8 cellular contexts compared by ENCODE assay signal in the genomic region with DNA sequence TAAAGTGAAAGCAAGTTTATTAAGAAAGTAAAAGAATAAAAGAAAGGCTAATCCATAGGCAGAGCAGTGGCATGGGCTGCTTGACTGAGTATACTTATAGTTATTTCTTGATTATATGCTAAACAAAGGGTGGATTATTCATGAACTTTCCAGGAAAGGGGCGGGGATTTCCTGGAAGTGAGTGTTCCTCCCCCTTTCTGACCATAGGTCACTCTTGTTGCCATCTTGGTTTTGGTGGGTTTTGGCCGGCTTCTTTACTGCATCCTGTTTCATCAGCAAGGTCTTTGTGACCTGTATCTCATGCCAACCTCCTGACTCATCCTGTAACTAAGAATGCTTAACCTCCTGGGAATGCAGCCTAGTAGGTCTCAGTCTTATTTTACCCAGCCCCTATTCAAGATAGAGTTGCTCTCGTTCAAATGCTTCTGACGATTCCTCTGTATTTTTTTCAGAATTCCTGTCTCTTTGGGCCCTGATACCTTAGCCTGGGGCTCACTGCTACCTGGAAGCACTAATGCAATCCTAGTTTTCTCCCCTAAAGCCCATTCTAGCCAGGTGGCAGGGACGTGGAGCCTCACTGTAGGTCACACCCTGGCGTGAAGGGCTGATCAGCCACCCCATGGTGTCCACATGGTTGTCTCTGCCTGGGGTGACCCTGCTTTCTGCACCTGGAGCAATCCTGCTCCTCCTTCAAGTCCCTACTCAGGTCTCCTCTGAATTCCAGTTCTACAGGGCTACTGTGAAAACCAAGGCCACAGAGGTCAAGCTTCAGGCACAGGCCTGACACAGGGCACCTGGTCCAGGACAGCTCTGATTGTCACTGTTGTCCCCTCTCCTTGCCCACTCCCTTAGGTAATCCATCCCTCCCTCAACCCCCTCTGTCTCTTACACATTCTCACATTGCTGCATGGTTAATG. TPM values are rescaled to one million over a fixed set of nuclear protein-coding genes. Genes with fewer than 3 reads are reported as not detected.
DNase-seq lines count a peak whose midpoint lies in the region; ATAC-seq and TF ChIP-seq lines count a peak whose summit lies in the region.

No MANE protein-coding gene starts in this region.

- CTCF ChIA-PET in AG04449 (lab: Yijun Ruan, JAX) (interaction anchor here (1.1 to 4.9 kb wide), 4 partner anchors 12 to 153 kb away, joined by 3 to 43 read pairs (median 8); no protein-coding TSS in a partner anchor), Panc1 (lab: Charles Lee) (interaction anchor here (0.6 kb wide), 1 partner anchor 41 kb away, joined by 3 read pairs; no protein-coding TSS in a partner anchor)

- H3K9me3 ChIP-seq in Panc1 (ENCODE audit: control insufficient read depth, insufficient read depth, low read depth, low read length): no peaks in the 10 kb centered on the region
- H3K9me3 ChIP-seq in esophagus (ENCODE audit: control insufficient read depth in 2 of 2, insufficient read depth in 1 of 2, low read depth in 1 of 2, low read length in 1 of 2): no peaks in the 10 kb centered on the region
- no peaks in the 10 kb centered on the region for H3K9me3 ChIP-seq in ovary

- no peaks in the 10 kb centered on the region for H3K27me3 ChIP-seq in Panc1 (ENCODE audit: control insufficient read depth, insufficient read depth, low read length)
- H3K27me3 ChIP-seq in esophagus (ENCODE audit: control insufficient read depth in 1 of 2, insufficient read depth in 2 of 2, low read length in 2 of 2): no peaks in the 10 kb centered on the region
- H3K27me3 ChIP-seq in ovary: no peaks in the 10 kb centered on the region

- WGBS in esophagus, 2 donors: 40 to 70% methylated on average over 6 of the region's 6 CpGs
- WGBS in ovary, 3 donors: 26 to 33% (median 33%) methylated on average over 6 of the region's 6 CpGs

- peak; percentile 12 for TF ChIP-seq EP300 in ovary (IDR thresholded peaks at IDR 0.05)

- DNase-seq in AG04449 (ENCODE audit: low read depth, low spot score): peak; percentile 96
- peak; percentile 96 for DNase-seq in Panc1 (ENCODE audit: low read depth, low spot score)
- DNase-seq in ovary: peak; percentile 60 to 76 (median 68)
- DNase-seq in DMS79 (lab: John Stamatoyannopoulos, UW): no peak
- DNase-seq in SHP77 (lab: John Stamatoyannopoulos, UW): no peak

- in situ Hi-C loops in Panc1 (cut with HindIII; ENCODE audit: low pct_unique_long_range_greater_than_20kb, low sequenced_read_pairs): no loop called here

- intact Hi-C loops in Panc1 (cut with micrococcal nuclease; ENCODE audit: unreplicated experiment) (no loop called here), ovary (cut with DNase I) (no loop called here)

- peak; percentile 45 for ATAC-seq in GM19043 (IDR thresholded peaks at IDR 0.05; ENCODE audit: low read depth, unreplicated experiment)
- ATAC-seq in Panc1: peak; percentile 93
- ATAC-seq in HG02870 (IDR thresholded peaks at IDR 0.05; ENCODE audit: unreplicated experiment): no peak

- H3K4me3 ChIP-seq in AG04449 (ENCODE audit: low read depth, low read length) (no peak overlapping the region; the same call in 1 of the 2 replicates), Panc1 (ENCODE audit: low read depth in 2 of 2, low read length in 2 of 2) (0 out of 4 replicates have a peak overlapping the region, but pooled peaks of 1 of the 2 experiments have one; percentile 0), esophagus (ENCODE audit: low read depth in 1 of 2, low read length in 2 of 2) (no peak overlapping the region), ovary (no peak overlapping the region)

- POLR2A ChIA-PET in AG04449 (lab: Yijun Ruan, JAX) (no interaction called here), Panc1 (lab: Charles Lee) (no interaction called here)

- H3K36me3 ChIP-seq in Panc1 (ENCODE audit: control insufficient read depth, insufficient read depth, low read length) (no peaks in the 10 kb centered on the region), esophagus (ENCODE audit: control insufficient read depth in 2 of 2, insufficient read depth in 2 of 2, low read length in 1 of 2) (no peaks in the 10 kb centered on the region), ovary (no peaks in the 10 kb centered on the region)

- TSS peak; percentile 95 for BruUV-seq in Panc1 (replicated peaks; lab: Mats Ljungman, UMichigan)

- no peak for TF ChIP-seq POLR2A in ovary (IDR thresholded peaks at IDR 0.05)

- peak overlapping the region; percentile 97 for H3K27ac ChIP-seq in Panc1 (ENCODE audit: low read length)
- peak overlapping the region; percentile 88 to 91 for H3K27ac ChIP-seq in esophagus (ENCODE audit: low read depth in 2 of 2, low read length in 1 of 2)
- no peak overlapping the region for H3K27ac ChIP-seq in ovary

- TF ChIP-seq CTCF in AG04449 (IDR thresholded peaks at IDR 0.05; ENCODE audit: insufficient read depth, low read length, missing control alignments): no peak
- TF ChIP-seq CTCF in Panc1 (IDR thresholded peaks at IDR 0.05): no peak
- TF ChIP-seq CTCF in ovary (IDR thresholded peaks at IDR 0.05): no peak

- peaks cover 40% of the 10 kb centered on the region for H3K4me1 ChIP-seq in Panc1 (ENCODE audit: control insufficient read depth, insufficient read depth, low read length)
- H3K4me1 ChIP-seq in esophagus (ENCODE audit: control insufficient read depth in 2 of 2, insufficient read depth in 2 of 2, low read length in 1 of 2): peaks cover 0 to 4% of the 10 kb centered on the region in 2 donors
- H3K4me1 ChIP-seq in ovary (ENCODE audit: insufficient read depth): peaks cover 10% of the 10 kb centered on the region

RNA-seq across cellular contexts. Expression of a gene that starts 6.0 kb away (rescaled TPM):
- total RNA-seq in Panc1 (2021; ENCODE audit: unreplicated experiment) (67.3 TPM), ovary (10 to 100 TPM; 13.1 to 53.5 (median 26.8) TPM)
- 49.4 TPM for polyA plus RNA-seq in Panc1 (2012; ENCODE audit: insufficient read length)
- polyA plus RNA-seq in esophagus (10 to 100 TPM; 17.0 to 18.3 TPM), ovary (10 to 100 TPM; 11.1 to 27.3 TPM)

RNA-seq across cellular contexts. Expression of a gene that starts 27.7 kb away (rescaled TPM):
- 55.0 TPM for total RNA-seq in Panc1 (2021; ENCODE audit: unreplicated experiment)
- polyA plus RNA-seq in Panc1 (2012; ENCODE audit: insufficient read length): 14.4 TPM
- 1 to 10 TPM; 3.6 to 5.4 TPM for polyA plus RNA-seq in esophagus
- total RNA-seq in ovary: 1 to 10 TPM in 1 of 7 donors, under 1 TPM in 2, not detected in 4; 0.56 to 1.0 (median 0.87) TPM
- polyA plus RNA-seq in ovary: 1 to 10 TPM in 1 of 2 donors, under 1 TPM in 1; 0.21 to 1.4 TPM

Comparison
In these comparisons a context has a peak if more than half of its experiments do, and no peak if none do; other contexts are left out.
1. DNase-seq: peak in AG04449 (single experiment), Panc1 (single experiment) and ovary (5 of 5); none in DMS79 (single experiment) and SHP77 (0 of 2).
2. H3K27ac ChIP-seq: peak in Panc1 (single experiment) and esophagus (2 of 2); none in ovary (0 of 2).
3. RNA of a gene that starts 27.7 kb away (total RNA-seq): 55.0 TPM in Panc1 (single experiment); 0.56 to 1.0 TPM in ovary; every median in the first group is over 10 times any median in the second.